ENCODE assay signal across 24 cellular contexts in the genomic region with DNA sequence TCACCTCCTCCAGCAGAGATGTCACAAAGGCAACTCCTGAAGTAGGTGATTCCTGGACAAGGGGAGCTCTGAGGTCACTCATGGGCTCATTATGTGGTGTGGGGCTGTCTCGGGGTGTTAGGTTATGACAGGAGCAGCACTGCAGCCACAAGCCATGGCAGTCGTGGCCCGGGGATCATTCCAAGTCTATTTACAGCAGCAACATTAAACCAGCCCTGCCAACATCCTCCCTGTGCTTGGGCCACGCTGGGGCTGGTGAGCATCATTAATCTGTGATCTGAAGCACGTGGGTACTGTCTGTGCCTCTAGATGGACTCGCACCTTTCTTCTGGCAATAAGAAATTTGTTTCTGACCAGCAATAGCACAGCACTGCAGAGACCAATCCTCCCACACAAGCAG.
"Had no signal": no experiment of that assay in that cellular context is flagged by ENCODE, and none has a peak within 500 bp of the region (broad histone marks: within the 10 kb centered on the region; RNA-seq: fewer than 3 reads in every experiment).

No MANE protein-coding gene starts in this region.

- H3K27ac ChIP-seq: epithelial cell of prostate, esophagus squamous epithelium, gastroesophageal sphincter, hepatocyte, ovary, right lobe of liver, spleen, thoracic aorta, transverse colon had no signal

- H2AFZ ChIP-seq: hepatocyte had no signal

- H3K27me3 ChIP-seq: hepatocyte, ovary, right lobe of liver had no signal

- ATAC-seq: effector memory CD8-positive, alpha-beta T cell; gastroesophageal sphincter; left colon; mucosa of descending colon; natural killer cell; right lobe of liver; stimulated activated naive B cell treated with anti-CD40 and anti-IgM and Interleukin-4, amounts not matched to agents 10 μg/mL and 1 μg/mL and 100 μg/mL, for 72 hours had no signal

- H3K36me3 Mint-ChIP-seq: natural killer cell; stimulated activated naive B cell treated with anti-CD40 and anti-IgM and Interleukin-4, amounts not matched to agents 10 μg/mL and 1 μg/mL and 100 μg/mL, for 72 hours had no signal

- H3K79me2 ChIP-seq: hepatocyte had no signal

- H3K27ac Mint-ChIP-seq: dendritic cell treated with granulocyte-macrophage colony-stimulating factor and Interleukin-4, amounts not matched to agents 40 ng/mL and 50 ng/mL, for 4 days; effector memory CD8-positive, alpha-beta T cell; natural killer cell; stimulated activated naive B cell treated with anti-CD40 and anti-IgM and Interleukin-4, amounts not matched to agents 10 μg/mL and 1 μg/mL and 100 μg/mL, for 72 hours; stimulated activated naive CD8-positive, alpha-beta T cell treated with anti-CD3 and anti-CD28 coated beads, Interleukin-15, amount 100 ng/mL, for 72 hours had no signal

- H3K4me3 ChIP-seq: esophagus squamous epithelium, gastroesophageal sphincter, hepatocyte, mucosa of descending colon, ovary, right lobe of liver, spleen, thoracic aorta, transverse colon had no signal

- H3K4me3 Mint-ChIP-seq: dendritic cell treated with granulocyte-macrophage colony-stimulating factor and Interleukin-4, amounts not matched to agents 40 ng/mL and 50 ng/mL, for 4 days; effector memory CD8-positive, alpha-beta T cell; natural killer cell; neural crest cell; stimulated activated naive B cell treated with anti-CD40 and anti-IgM and Interleukin-4, amounts not matched to agents 10 μg/mL and 1 μg/mL and 100 μg/mL, for 72 hours; stimulated activated naive CD8-positive, alpha-beta T cell treated with anti-CD3 and anti-CD28 coated beads, Interleukin-15, amount 100 ng/mL, for 72 hours had no signal

- H3K4me1 Mint-ChIP-seq: neural crest cell; stimulated activated naive B cell treated with anti-CD40 and anti-IgM and Interleukin-4, amounts not matched to agents 10 μg/mL and 1 μg/mL and 100 μg/mL, for 72 hours; stimulated activated naive CD8-positive, alpha-beta T cell treated with anti-CD3 and anti-CD28 coated beads, Interleukin-15, amount 100 ng/mL, for 72 hours had no signal

- H3K9me3 Mint-ChIP-seq: effector memory CD8-positive, alpha-beta T cell; natural killer cell; stimulated activated naive CD8-positive, alpha-beta T cell treated with anti-CD3 and anti-CD28 coated beads, Interleukin-15, amount 100 ng/mL, for 72 hours had no signal

- H3K4me1 ChIP-seq: esophagus squamous epithelium, gastroesophageal sphincter, right lobe of liver, spleen, transverse colon had no signal

- DNase-seq: cerebellar nuclear complex; effector memory CD8-positive, alpha-beta T cell; esophagus squamous epithelium; foreskin fibroblast; glutamatergic neuron; kidney; left colon; mucosa of descending colon; natural killer cell; nucleus accumbens; ovary; right lobe of liver; spleen; stimulated activated CD4-positive, alpha-beta T cell treated with anti-CD3 and anti-CD28 coated beads, Interleukin-2, amount 100 ng/mL, for 24 hours; stimulated activated CD4-positive, alpha-beta T cell treated with anti-CD3 and anti-CD28 coated beads, Interleukin-4, amount 100 ng/mL, for 4 hours; stimulated activated naive B cell treated with anti-CD40 and anti-IgM and Interleukin-4, amounts not matched to agents 10 μg/mL and 1 μg/mL and 100 μg/mL, for 72 hours; stimulated activated naive CD8-positive, alpha-beta T cell treated with anti-CD3 and anti-CD28 coated beads, Interleukin-15, amount 100 ng/mL, for 72 hours; transverse colon had no signal

- H3K4me2 ChIP-seq: hepatocyte had no signal

- H3K36me3 ChIP-seq: esophagus squamous epithelium, gastroesophageal sphincter, ovary, right lobe of liver, spleen, thoracic aorta, transverse colon had no signal

- H3K9me3 ChIP-seq: esophagus squamous epithelium, mucosa of descending colon, ovary, right lobe of liver, thoracic aorta, transverse colon had no signal
